ENCODE assay signal across 16 cellular contexts in genomic region chr3:26193558-26193957, GRCh38.
DNase-seq lines count a peak whose midpoint lies in the region; ATAC-seq lines count a peak whose summit lies in the region.
"Had no signal": no experiment of that assay in that cellular context is flagged by ENCODE, and none has a peak within 500 bp of the region (broad histone marks: within the 10 kb centered on the region; RNA-seq: fewer than 3 reads in every experiment).

No MANE protein-coding gene starts in this region.

- no peak overlapping the region for H3K27ac Mint-ChIP-seq in stimulated activated naive CD8-positive, alpha-beta T cell treated with anti-CD3 and anti-CD28 coated beads, Interleukin-15, amount 100 ng/mL, for 72 hours
- H3K27ac Mint-ChIP-seq: B cell; CD4-positive, CD25-positive, alpha-beta regulatory T cell; CD8-positive, alpha-beta T cell had no signal

- no peaks in the 10 kb centered on the region for H3K27me3 Mint-ChIP-seq in stimulated activated naive CD8-positive, alpha-beta T cell treated with anti-CD3 and anti-CD28 coated beads, Interleukin-15, amount 100 ng/mL, for 72 hours
- H3K27me3 Mint-ChIP-seq: B cell; CD4-positive, CD25-positive, alpha-beta regulatory T cell had no signal

- H3K4me1 Mint-ChIP-seq in stimulated activated naive CD8-positive, alpha-beta T cell treated with anti-CD3 and anti-CD28 coated beads, Interleukin-15, amount 100 ng/mL, for 72 hours, result no peaks in the 10 kb centered on the region
- H3K4me1 Mint-ChIP-seq: B cell; CD4-positive, CD25-positive, alpha-beta regulatory T cell had no signal

- ATAC-seq in stimulated activated naive CD8-positive, alpha-beta T cell treated with anti-CD3 and anti-CD28 coated beads, Interleukin-15, amount 100 ng/mL, for 72 hours, result no peak
- no peak for ATAC-seq in GM21619 (IDR thresholded peaks at IDR 0.05; ENCODE audit: unreplicated experiment)
- ATAC-seq: CD8-positive, alpha-beta T cell had no signal

- DNase-seq in NCI-H1417 (lab: John Stamatoyannopoulos, UW), result peak in 2 of 3 experiments; percentile 6 to 41
- DNase-seq in NCI-H1417 treated with DMSO at 0.1 percent for 48 hours (lab: John Stamatoyannopoulos, UW), result no peak
- peak; percentile 20 for DNase-seq in D341Med (ENCODE audit: low spot score)
- DNase-seq in NCI-H69 (lab: John Stamatoyannopoulos, UW), result peak; percentile 20
- DNase-seq in SK-N-DZ (ENCODE audit: low spot score), result peak; percentile 57
- no peak for DNase-seq in stimulated activated naive CD8-positive, alpha-beta T cell treated with anti-CD3 and anti-CD28 coated beads, Interleukin-15, amount 100 ng/mL, for 72 hours
- no peak for DNase-seq in NCI-H1092 treated with DMSO at 0.1 percent for 48 hours (lab: John Stamatoyannopoulos, UW)
- DNase-seq: Caco-2; CD4-positive, CD25-positive, alpha-beta regulatory T cell; CD8-positive, alpha-beta T cell; DMS53; DMS79 treated with DMSO at 0.1 percent for 48 hours; GF-D8; GOT3 had no signal

- H3K4me3 Mint-ChIP-seq in stimulated activated naive CD8-positive, alpha-beta T cell treated with anti-CD3 and anti-CD28 coated beads, Interleukin-15, amount 100 ng/mL, for 72 hours, result no peak overlapping the region
- H3K4me3 Mint-ChIP-seq: B cell; CD4-positive, CD25-positive, alpha-beta regulatory T cell; CD8-positive, alpha-beta T cell had no signal

- H3K9me3 Mint-ChIP-seq in stimulated activated naive CD8-positive, alpha-beta T cell treated with anti-CD3 and anti-CD28 coated beads, Interleukin-15, amount 100 ng/mL, for 72 hours, result peaks cover 22% of the 10 kb centered on the region in 2 donors

Comparison
In these comparisons a context has a peak if more than half of its experiments do, and no peak if none do; other contexts are left out.
1. DNase-seq: peak in NCI-H1417 (2 of 3), D341Med (single experiment), NCI-H69 (single experiment) and SK-N-DZ (single experiment); none in NCI-H1417 treated with DMSO at 0.1 percent for 48 hours (single experiment), stimulated activated naive CD8-positive, alpha-beta T cell treated with anti-CD3 and anti-CD28 coated beads, Interleukin-15, amount 100 ng/mL, for 72 hours (0 of 2) and NCI-H1092 treated with DMSO at 0.1 percent for 48 hours (single experiment).